Comparison of ENCODE assay signal across 22 cellular contexts in genomic region chr14:61434315-61434714, GRCh38.
A peak's percentile ranks its signal among the peaks of the same experiment; 100 is the strongest.
DNase-seq lines count a peak whose midpoint lies in the region; ATAC-seq and TF ChIP-seq lines count a peak whose summit lies in the region.
"Had no signal": no experiment of that assay in that cellular context is flagged by ENCODE, and none has a peak within 500 bp of the region (broad histone marks: within the 10 kb centered on the region; RNA-seq: fewer than 3 reads in every experiment).

No MANE protein-coding gene starts in this region.

- peak overlapping the region; percentile 92 for H3K27ac Mint-ChIP-seq in activated CD4-positive, alpha-beta T cell treated with anti-CD3 and anti-CD28 coated beads for 36 hours
- peak overlapping the region; percentile 73 for H3K27ac Mint-ChIP-seq in CD4-positive, alpha-beta T cell
- peak overlapping the region; percentile 96 for H3K27ac Mint-ChIP-seq in T-helper 17 cell
- H3K27ac Mint-ChIP-seq: HFFc6, IgD-negative memory B cell had no signal

- H3K9me3 Mint-ChIP-seq in activated CD4-positive, alpha-beta T cell treated with anti-CD3 and anti-CD28 coated beads for 36 hours (ENCODE audit: low read depth) = peaks cover 4% of the 10 kb centered on the region
- H3K9me3 Mint-ChIP-seq in CD4-positive, alpha-beta T cell = peaks cover 2% of the 10 kb centered on the region
- H3K9me3 Mint-ChIP-seq: HFFc6 had no signal

- peaks cover 29% of the 10 kb centered on the region for H3K36me3 Mint-ChIP-seq in activated CD4-positive, alpha-beta T cell treated with anti-CD3 and anti-CD28 coated beads for 36 hours (ENCODE audit: low read depth)
- H3K36me3 Mint-ChIP-seq in CD4-positive, alpha-beta T cell (ENCODE audit: low read depth) = peaks cover 63% of the 10 kb centered on the region
- H3K36me3 Mint-ChIP-seq in T-helper 17 cell (ENCODE audit: low read depth) = peaks cover 8% of the 10 kb centered on the region
- H3K36me3 Mint-ChIP-seq: IgD-negative memory B cell had no signal

- POLR2A ChIA-PET in activated CD4-positive, alpha-beta T cell treated with anti-CD3 and anti-CD28 coated beads for 36 hours (lab: Charles Lee) = no interaction called here
- POLR2A ChIA-PET in CD4-positive, alpha-beta T cell (lab: Charles Lee) = interaction anchor here (1.0 to 2.0 kb wide), 4 partner anchors 14 to 112 kb away, joined by 4 to 5 read pairs (median 5); partner anchors contain the start of gene PRKCH

- H3K27ac ChIP-seq in CD4-positive, alpha-beta T cell (ENCODE audit: low read depth, low read length) = no peak overlapping the region
- H3K27ac ChIP-seq: lower lobe of right lung, right atrium auricular region, suprapubic skin had no signal

- intact Hi-C loops in activated CD4-positive, alpha-beta T cell treated with anti-CD3 and anti-CD28 coated beads for 36 hours (cut with DNase I, micrococcal nuclease) = no loop called here
- intact Hi-C loops in CD4-positive, alpha-beta T cell (cut with DNase I, micrococcal nuclease) = loop anchor here in 1 of 2 experiments (10.0 kb wide), 1 partner anchor 50 kb away; no protein-coding TSS in a partner anchor

- no peak overlapping the region for H3K4me3 ChIP-seq in choroid plexus epithelial cell (ENCODE audit: low read depth, low read length)
- H3K4me3 ChIP-seq: lower lobe of right lung, MG63, right atrium auricular region, suprapubic skin, uterus had no signal

- no peak for ATAC-seq in activated CD4-positive, alpha-beta T cell treated with anti-CD3 and anti-CD28 coated beads for 36 hours
- ATAC-seq in CD4-positive, alpha-beta T cell (ENCODE audit: poor library complexity) = no peak
- ATAC-seq in T-helper 17 cell (no peak), HG03342 (IDR thresholded peaks at IDR 0.05; ENCODE audit: unreplicated experiment) (no peak), GM18517 (IDR thresholded peaks at IDR 0.05; ENCODE audit: unreplicated experiment) (no peak)
- ATAC-seq: esophagus mucosa, lower lobe of right lung had no signal

- peaks cover 90% of the 10 kb centered on the region for H3K4me1 Mint-ChIP-seq in activated CD4-positive, alpha-beta T cell treated with anti-CD3 and anti-CD28 coated beads for 36 hours
- peaks cover 94% of the 10 kb centered on the region for H3K4me1 Mint-ChIP-seq in CD4-positive, alpha-beta T cell (ENCODE audit: low read depth)
- peaks cover 63% of the 10 kb centered on the region for H3K4me1 Mint-ChIP-seq in T-helper 17 cell

- H3K27me3 ChIP-seq in CD4-positive, alpha-beta T cell (ENCODE audit: control insufficient read depth, insufficient read depth, low read length) = no peaks in the 10 kb centered on the region
- H3K27me3 ChIP-seq: MG63, right atrium auricular region, suprapubic skin, uterus had no signal

- no peak for TF ChIP-seq CTCF in CD4-positive, alpha-beta T cell (IDR thresholded peaks at IDR 0.05)
- TF ChIP-seq CTCF in choroid plexus epithelial cell (conservative IDR thresholded peaks at IDR 0.05; ENCODE audit: low read depth, low read length) (no peak), GM10266 (IDR thresholded peaks at IDR 0.05; ENCODE audit: control insufficient read depth, insufficient read depth, low read depth, missing control alignments) (no peak)

- H3K27me3 Mint-ChIP-seq in activated CD4-positive, alpha-beta T cell treated with anti-CD3 and anti-CD28 coated beads for 36 hours = no peaks in the 10 kb centered on the region
- no peaks in the 10 kb centered on the region for H3K27me3 Mint-ChIP-seq in CD4-positive, alpha-beta T cell
- no peaks in the 10 kb centered on the region for H3K27me3 Mint-ChIP-seq in T-helper 17 cell

- DNase-seq in activated CD4-positive, alpha-beta T cell treated with anti-CD3 and anti-CD28 coated beads for 36 hours = no peak
- no peak for DNase-seq in activated CD4-positive, alpha-beta T cell treated with anti-CD3 and anti-CD28 coated beads, Interleukin-2, amount 50 U/mL, for 48 hours
- DNase-seq in CD4-positive, alpha-beta T cell = no peak
- no peak for DNase-seq in T-helper 17 cell
- DNase-seq in choroid plexus epithelial cell (ENCODE audit: low read depth) = peak; percentile 43
- DNase-seq in GM10266 (ENCODE audit: extremely low spot score) = no peak
- DNase-seq: aorta; effector CD4-positive, alpha-beta T cell; HFFc6; hippocampal formation; lower lobe of right lung; MG63; NCI-H1417 treated with DMSO at 0.1 percent for 48 hours; NCI-H524 treated with DMSO at 0.1 percent for 48 hours; stimulated activated CD4-positive, alpha-beta T cell treated with anti-CD3 and anti-CD28 coated beads, Interleukin-12 subunit alpha, Interleukin-12 subunit beta, amount 100 ng/mL, for 4 hours; uterus had no signal

- no peaks in the 10 kb centered on the region for H3K9me3 ChIP-seq in CD4-positive, alpha-beta T cell (ENCODE audit: control insufficient read depth, low read length)
- no peaks in the 10 kb centered on the region for H3K9me3 ChIP-seq in T-helper 17 cell (ENCODE audit: control insufficient read depth, low read length, poor library complexity, severe bottlenecking)
- H3K9me3 ChIP-seq: lower lobe of right lung, MG63, right atrium auricular region, suprapubic skin, uterus had no signal

- CTCF ChIA-PET in activated CD4-positive, alpha-beta T cell treated with anti-CD3 and anti-CD28 coated beads for 36 hours (lab: Charles Lee) = interaction anchor here (1.0 to 1.8 kb wide), 3 partner anchors 11 to 96 kb away, joined by 3 to 5 read pairs (median 3); no protein-coding TSS in a partner anchor
- CTCF ChIA-PET in CD4-positive, alpha-beta T cell (lab: Charles Lee) = interaction anchor here (1.3 kb wide), 1 partner anchor 90 kb away, joined by 3 read pairs; no protein-coding TSS in a partner anchor

- peak overlapping the region; percentile 40 for H3K4me3 Mint-ChIP-seq in activated CD4-positive, alpha-beta T cell treated with anti-CD3 and anti-CD28 coated beads for 36 hours
- peak overlapping the region; percentile 31 for H3K4me3 Mint-ChIP-seq in CD4-positive, alpha-beta T cell
- peak overlapping the region; percentile 39 for H3K4me3 Mint-ChIP-seq in T-helper 17 cell
- H3K4me3 Mint-ChIP-seq: HFFc6, IgD-negative memory B cell had no signal
